In genomic region chr22:37266581-37267127, GRCh38 we compare ENCODE assay signal across 8 cellular contexts. TPM values are rescaled to one million over a fixed set of nuclear protein-coding genes. Genes with fewer than 3 reads are reported as not detected.
DNase-seq lines count a peak whose midpoint lies in the region; ATAC-seq and TF ChIP-seq lines count a peak whose summit lies in the region.

No MANE protein-coding gene starts in this region.

- H3K9me2 ChIP-seq in SK-N-SH, result no peaks in the 10 kb centered on the region

- in situ Hi-C loops in G401 (cut with HindIII; ENCODE audit: low sequenced_read_pairs), result no loop called here

- TF ChIP-seq EP300 in SK-N-SH (IDR thresholded peaks at IDR 0.05; ENCODE audit: borderline replicate concordance in 1 of 2, low read depth in 1 of 2, low read length in 1 of 2), result no peak

- POLR2A ChIA-PET in SK-N-SH (lab: Yijun Ruan, JAX), result interaction anchor here (0.7 kb wide), 1 partner anchor 594 kb away, joined by 3 read pairs; no protein-coding TSS in a partner anchor

- TF ChIP-seq RAD21 in SK-N-SH (IDR thresholded peaks at IDR 0.05; ENCODE audit: low read length), result no peak

- H3K4me1 ChIP-seq in SK-N-SH (ENCODE audit: control insufficient read depth in 1 of 2, insufficient read depth in 2 of 2, low read depth in 1 of 2, low read length in 1 of 2), result no peaks in the 10 kb centered on the region; a peak in 1 of 4 replicates
- H3K4me1 ChIP-seq in smooth muscle cell (ENCODE audit: low read depth), result no peaks in the 10 kb centered on the region

- 59% methylated on average over 18 of the region's 18 CpGs for WGBS in SK-N-SH (ENCODE audit: low lambda C conversion rate)
- WGBS in smooth muscle cell (ENCODE audit: low lambda C conversion rate), result 63% methylated on average over 18 of the region's 18 CpGs

- H3K79me2 ChIP-seq in SK-N-SH (ENCODE audit: insufficient read depth) (no peaks in the 10 kb centered on the region), smooth muscle cell (ENCODE audit: low read depth) (no peaks in the 10 kb centered on the region)

- no peak overlapping the region for H3K27ac ChIP-seq in SK-N-SH (ENCODE audit: low read depth in 2 of 2, low read length in 1 of 2)
- no peak overlapping the region for H3K27ac ChIP-seq in smooth muscle cell (ENCODE audit: low read depth)

- H3K9ac ChIP-seq in SK-N-SH (no peak overlapping the region), smooth muscle cell (ENCODE audit: low read depth) (no peak overlapping the region)

- H3F3A ChIP-seq in SK-N-SH (replicated peaks; ENCODE audit: insufficient read depth) (peaks cover 27% of the 10 kb centered on the region), smooth muscle cell (ENCODE audit: low read depth) (no peaks in the 10 kb centered on the region)

- H3K9me3 ChIP-seq in SK-N-SH (no peaks in the 10 kb centered on the region), smooth muscle cell (replicated peaks; ENCODE audit: low read depth) (no peaks in the 10 kb centered on the region)

- peak; percentile 21 for ATAC-seq in GM19455 (IDR thresholded peaks at IDR 0.05; ENCODE audit: unreplicated experiment)

- TF ChIP-seq CTCF in SK-N-SH (IDR thresholded peaks at IDR 0.05) (no peak), fibroblast of mammary gland (conservative IDR thresholded peaks at IDR 0.05; ENCODE audit: control insufficient read depth, insufficient read depth, low read depth, low read length) (no peak), smooth muscle cell (IDR thresholded peaks at IDR 0.05; ENCODE audit: borderline replicate concordance, insufficient read depth, poor library complexity, severe bottlenecking) (no peak)

- H2AFZ ChIP-seq in SK-N-SH (ENCODE audit: low read depth) (no peak overlapping the region), smooth muscle cell (ENCODE audit: low read depth) (no peak overlapping the region)

- DNase-seq in SK-N-SH, result no peak
- no peak for DNase-seq in fibroblast of mammary gland (ENCODE audit: low read depth)
- DNase-seq in smooth muscle cell (lab: John Stamatoyannopoulos, UW; ENCODE audit: unreplicated experiment), result no peak
- no peak for DNase-seq in G401 (ENCODE audit: low spot score)
- DNase-seq in GM03348 (ENCODE audit: low spot score), result no peak
- DNase-seq in HuH-7 (ENCODE audit: low spot score), result no peak
- DNase-seq in C1 segment of cervical spinal cord (lab: John Stamatoyannopoulos, UW), result no peak

- H4K20me1 ChIP-seq in SK-N-SH (ENCODE audit: insufficient read depth) (no peaks in the 10 kb centered on the region), smooth muscle cell (ENCODE audit: low read depth) (no peaks in the 10 kb centered on the region)

- no peaks in the 10 kb centered on the region for H3K27me3 ChIP-seq in SK-N-SH (ENCODE audit: insufficient read depth)
- H3K27me3 ChIP-seq in smooth muscle cell (ENCODE audit: low read depth), result no peaks in the 10 kb centered on the region

- H3K4me2 ChIP-seq in SK-N-SH (peak overlapping the region; percentile 72), smooth muscle cell (peak overlapping the region; percentile 84)

- CTCF ChIA-PET in SK-N-SH (lab: Yijun Ruan, JAX), result interaction anchor here (0.6 to 1.6 kb wide), 13 partner anchors 10 to 300 kb away, joined by 3 to 6 read pairs (median 3); no protein-coding TSS in a partner anchor

- H3K36me3 ChIP-seq in SK-N-SH (replicated peaks in 1 of 2; ENCODE audit: control insufficient read depth in 1 of 2, insufficient read depth in 2 of 2, low read length in 1 of 2) (no peaks in the 10 kb centered on the region), smooth muscle cell (ENCODE audit: low read depth) (no peaks in the 10 kb centered on the region)

- H3K4me3 ChIP-seq in SK-N-SH (ENCODE audit: low read depth in 2 of 2, low read length in 1 of 2) (peak overlapping the region; percentile 42 to 60; a peak in 3 of 4 replicates), fibroblast of mammary gland (ENCODE audit: control insufficient read depth, low read depth, low read length) (peak overlapping the region; percentile 45), smooth muscle cell (peak overlapping the region; percentile 46)

TF ChIP-seq in SK-N-SH, 30 proteins besides CTCF, POLR2A, EP300 and RAD21:
- no peak for TF ChIP-seq TEAD4 (IDR thresholded peaks at IDR 0.05; ENCODE audit: borderline replicate concordance, insufficient read depth)
- no peak for TF ChIP-seq FOXJ3 (CRISPR knock-in tag; IDR thresholded peaks at IDR 0.05)
TF ChIP-seq in SK-N-SH: peak in this region for 0.

RNA-seq across cellular contexts. Expression of gene CYTH4, which starts 15.7 kb away (rescaled TPM):
- polyA plus RNA-seq in SK-N-SH (2012; rRNA removed) (0.03 and 0.07 TPM in 2 replicates), smooth muscle cell (not detected in 2 replicates)
- polyA plus RNA-seq in SK-N-SH (2012; cell fraction: cytosol; rRNA removed), result 0.01 and 0.04 TPM in 2 replicates
- polyA plus RNA-seq in SK-N-SH (2012; cell fraction: nucleus; rRNA removed), result 0.08 and 0.13 TPM in 2 replicates
- total RNA-seq in smooth muscle cell, result not detected in 2 replicates
- total RNA-seq in G401 (2014; rRNA removed; shearing (Covaris generic)), result not detected in 2 replicates

RNA-seq across cellular contexts. Expression of gene RAC2, which starts 22.6 kb away (rescaled TPM):
- polyA plus RNA-seq in SK-N-SH (2012; rRNA removed), result 22.6 and 29.9 TPM in 2 replicates
- 14.6 and 19.9 TPM in 2 replicates for polyA plus RNA-seq in SK-N-SH (2012; cell fraction: cytosol; rRNA removed)
- polyA plus RNA-seq in SK-N-SH (2012; cell fraction: nucleus; rRNA removed), result 20.3 and 21.2 TPM in 2 replicates
- 3.6 and 6.5 TPM in 2 replicates for total RNA-seq in smooth muscle cell
- 3.3 and 4.0 TPM in 2 replicates for polyA plus RNA-seq in smooth muscle cell
- not detected in 2 replicates for total RNA-seq in G401 (2014; rRNA removed; shearing (Covaris generic))

RNA-seq across cellular contexts. Expression of gene SSTR3, which starts 54.4 kb away (rescaled TPM):
- polyA plus RNA-seq in SK-N-SH (2012; rRNA removed) (0.02 TPM in 1 of 2 replicates, not detected in the other), smooth muscle cell (not detected in 2 replicates)
- 0.03 TPM in 2 replicates for polyA plus RNA-seq in SK-N-SH (2012; cell fraction: cytosol; rRNA removed)
- polyA plus RNA-seq in SK-N-SH (2012; cell fraction: nucleus; rRNA removed), result 0.01 and 0.04 TPM in 2 replicates
- not detected in 2 replicates for total RNA-seq in smooth muscle cell
- total RNA-seq in G401 (2014; rRNA removed; shearing (Covaris generic)), result not detected in 2 replicates
